Comparison of ENCODE assay signal across 1 cellular context in genomic region chr17:40218006-40218739, GRCh38.
TF ChIP-seq lines count a peak whose summit lies in the region.

No MANE protein-coding gene starts in this region.

TF ChIP-seq in HepG2, 621 proteins besides CTCF, POLR2A, EP300 and RAD21 (continues in another document):
- no peak for TF ChIP-seq ZBTB33 (CRISPR knock-in tag; IDR thresholded peaks at IDR 0.05)
- no peak for TF ChIP-seq ZNF841 (CRISPR knock-in tag; IDR thresholded peaks at IDR 0.05; ENCODE audit: borderline replicate concordance)
- no peak for TF ChIP-seq SETDB1 (CRISPR knock-in tag; IDR thresholded peaks at IDR 0.05; ENCODE audit: borderline replicate concordance)
- TF ChIP-seq ZBTB14 (CRISPR knock-in tag; IDR thresholded peaks at IDR 0.05) = 0 out of 2 replicates have a peak, but pooled peaks have one; percentile 5
- no peak for TF ChIP-seq CREB1 (IDR thresholded peaks at IDR 0.05)
- no peak for TF ChIP-seq CREB1 (CRISPR knock-in tag; IDR thresholded peaks at IDR 0.05)
- TF ChIP-seq ZNF746 (CRISPR knock-in tag; IDR thresholded peaks at IDR 0.05) = no peak
- TF ChIP-seq DRAP1 (CRISPR knock-in tag; IDR thresholded peaks at IDR 0.05) = no peak
- no peak for TF ChIP-seq ATF7-NPFF (CRISPR knock-in tag; IDR thresholded peaks at IDR 0.05; ENCODE audit: low read depth)
- no peak for TF ChIP-seq ZBTB26 (CRISPR knock-in tag; IDR thresholded peaks at IDR 0.05; ENCODE audit: borderline replicate concordance)
- TF ChIP-seq ZFAT (CRISPR knock-in tag; conservative IDR thresholded peaks at IDR 0.05) = no peak
- TF ChIP-seq IKZF1 (IDR thresholded peaks at IDR 0.05) = no peak
- 0 out of 2 replicates have a peak, but pooled peaks have one; percentile 1 for TF ChIP-seq ZNF264 (CRISPR knock-in tag; IDR thresholded peaks at IDR 0.05)
- no peak for TF ChIP-seq FOXJ3 (CRISPR knock-in tag; IDR thresholded peaks at IDR 0.05; ENCODE audit: borderline replicate concordance)
- no peak for TF ChIP-seq ZNF703 (CRISPR knock-in tag; IDR thresholded peaks at IDR 0.05; ENCODE audit: borderline replicate concordance)
- TF ChIP-seq HOXA7 (CRISPR knock-in tag; IDR thresholded peaks at IDR 0.05) = 0 out of 2 replicates have a peak, but pooled peaks have one; percentile 40
- no peak for TF ChIP-seq ZNF792 (CRISPR knock-in tag; IDR thresholded peaks at IDR 0.05)
- TF ChIP-seq ZNF350 (CRISPR knock-in tag; IDR thresholded peaks at IDR 0.05; ENCODE audit: borderline replicate concordance, low read depth) = no peak
- TF ChIP-seq RARA (CRISPR knock-in tag; IDR thresholded peaks at IDR 0.05) = no peak
- TF ChIP-seq RFXANK (CRISPR knock-in tag; IDR thresholded peaks at IDR 0.05) = no peak
- TF ChIP-seq CHD4 (IDR thresholded peaks at IDR 0.05; ENCODE audit: borderline replicate concordance, low read length) = peak; percentile 82; the same call in 1 of the 2 replicates
- TF ChIP-seq ARHGAP35 (CRISPR knock-in tag; IDR thresholded peaks at IDR 0.05; ENCODE audit: borderline replicate concordance) = no peak
- peak; percentile 68; the same call in 1 of the 2 replicates for TF ChIP-seq ZNF780A (CRISPR knock-in tag; IDR thresholded peaks at IDR 0.05)
- TF ChIP-seq ZMYM3 (CRISPR knock-in tag; IDR thresholded peaks at IDR 0.05) = 0 out of 2 replicates have a peak, but pooled peaks have one; percentile 23
- no peak for TF ChIP-seq ZNF232 (CRISPR knock-in tag; IDR thresholded peaks at IDR 0.05; ENCODE audit: borderline replicate concordance)
- TF ChIP-seq GFI1 (CRISPR knock-in tag; IDR thresholded peaks at IDR 0.05; ENCODE audit: borderline replicate concordance) = no peak
- no peak for TF ChIP-seq CCAR2 (optimal IDR thresholded peaks at IDR 0.05; ENCODE audit: low read depth, low read length)
- TF ChIP-seq GZF1 (CRISPR knock-in tag; IDR thresholded peaks at IDR 0.05) = no peak
- 0 out of 2 replicates have a peak, but pooled peaks have one; percentile 22 for TF ChIP-seq ZBTB2 (CRISPR knock-in tag; IDR thresholded peaks at IDR 0.05; ENCODE audit: low read depth)
- 0 out of 2 replicates have a peak, but pooled peaks have one; percentile 12 for TF ChIP-seq BATF2 (CRISPR knock-in tag; IDR thresholded peaks at IDR 0.05)
- 0 out of 2 replicates have a peak, but pooled peaks have one; percentile 74 for TF ChIP-seq ZC3H4 (CRISPR knock-in tag; IDR thresholded peaks at IDR 0.05; ENCODE audit: borderline replicate concordance)
- no peak for TF ChIP-seq YY1 (IDR thresholded peaks at IDR 0.05; ENCODE audit: insufficient read depth, insufficient replicate concordance, low read depth, low read length)
- TF ChIP-seq ZMAT5 (CRISPR knock-in tag; IDR thresholded peaks at IDR 0.05; ENCODE audit: borderline replicate concordance, low read depth) = no peak
- no peak for TF ChIP-seq SNAPC4 (CRISPR knock-in tag; IDR thresholded peaks at IDR 0.05)
- no peak for TF ChIP-seq MYPOP (CRISPR knock-in tag; IDR thresholded peaks at IDR 0.05)
- no peak for TF ChIP-seq ZNF121 (CRISPR knock-in tag; IDR thresholded peaks at IDR 0.05)
- TF ChIP-seq ZNF383 (CRISPR knock-in tag; IDR thresholded peaks at IDR 0.05; ENCODE audit: borderline replicate concordance) = no peak
- no peak for TF ChIP-seq ZNF777 (CRISPR knock-in tag; IDR thresholded peaks at IDR 0.05)
- TF ChIP-seq ZMAT3 (CRISPR knock-in tag; conservative IDR thresholded peaks at IDR 0.05) = no peak
- TF ChIP-seq ZGPAT (CRISPR knock-in tag; IDR thresholded peaks at IDR 0.05) = no peak
- TF ChIP-seq MAX (IDR thresholded peaks at IDR 0.05) = no peak
- TF ChIP-seq ZNF597 (CRISPR knock-in tag; IDR thresholded peaks at IDR 0.05) = no peak
- no peak for TF ChIP-seq ZBTB38 (CRISPR knock-in tag; IDR thresholded peaks at IDR 0.05)
- no peak for TF ChIP-seq RBAK (CRISPR knock-in tag; IDR thresholded peaks at IDR 0.05)
- no peak for TF ChIP-seq ZBTB7A (CRISPR knock-in tag; IDR thresholded peaks at IDR 0.05)
- TF ChIP-seq CERS6 (CRISPR knock-in tag; IDR thresholded peaks at IDR 0.05) = no peak
- TF ChIP-seq PHF21A (CRISPR knock-in tag; IDR thresholded peaks at IDR 0.05) = no peak
- 0 out of 2 replicates have a peak, but pooled peaks have one; percentile 62 for TF ChIP-seq KDM1A (CRISPR knock-in tag; IDR thresholded peaks at IDR 0.05)
- TF ChIP-seq ZNF629 (CRISPR knock-in tag; conservative IDR thresholded peaks at IDR 0.05) = peak; percentile 92
